ENCODE assay signal across 8 cellular contexts in genomic region chr19:49997709-49998108, GRCh38. TPM values are rescaled to one million over a fixed set of nuclear protein-coding genes. Genes with fewer than 3 reads are reported as not detected.
DNase-seq lines count a peak whose midpoint lies in the region; ATAC-seq and TF ChIP-seq lines count a peak whose summit lies in the region.

No MANE protein-coding gene starts in this region.

- peak; percentile 56 for ATAC-seq in effector memory CD8-positive, alpha-beta T cell (replicated peaks)
- ATAC-seq in upper lobe of right lung (peak; percentile 53), GM18498 (IDR thresholded peaks at IDR 0.05; ENCODE audit: unreplicated experiment) (no peak)

- peaks cover 93% of the 10 kb centered on the region for H3K36me3 ChIP-seq in upper lobe of right lung

- H3K36me3 Mint-ChIP-seq in effector memory CD8-positive, alpha-beta T cell (ENCODE audit: insufficient read depth), result peaks cover 61% of the 10 kb centered on the region

- no peak overlapping the region for H3K27ac ChIP-seq in upper lobe of right lung

- no peak overlapping the region for H3K4me3 Mint-ChIP-seq in effector memory CD8-positive, alpha-beta T cell

- intact Hi-C loops in upper lobe of right lung (cut with DNase I), result no loop called here

- no peak for TF ChIP-seq CTCF in upper lobe of right lung (IDR thresholded peaks at IDR 0.05)

- H3K27ac Mint-ChIP-seq in effector memory CD8-positive, alpha-beta T cell, result no peak overlapping the region

- H3K4me1 ChIP-seq in upper lobe of right lung, result no peaks in the 10 kb centered on the region

- H3K27me3 Mint-ChIP-seq in effector memory CD8-positive, alpha-beta T cell, result no peaks in the 10 kb centered on the region

- DNase-seq in AG20443 (ENCODE audit: low spot score), result peak; percentile 40
- DNase-seq in GDM1 (lab: John Stamatoyannopoulos, UW), result peak; percentile 23
- DNase-seq in NCI-H774 (lab: John Stamatoyannopoulos, UW), result peak; percentile 4
- DNase-seq in effector memory CD8-positive, alpha-beta T cell, result no peak
- DNase-seq in upper lobe of right lung, result no peak
- no peak for DNase-seq in NCI-H524 treated with DMSO at 0.1 percent for 48 hours (lab: John Stamatoyannopoulos, UW)
- no peak for DNase-seq in activated CD4-positive, alpha-beta T cell treated with anti-CD3 and anti-CD28 coated beads for 4 hours

- H3K4me1 Mint-ChIP-seq in effector memory CD8-positive, alpha-beta T cell (ENCODE audit: low read depth in 2 of 2), result peaks cover 5 to 8% of the 10 kb centered on the region in 2 donors

- H3K4me3 ChIP-seq in upper lobe of right lung, result no peak overlapping the region

- H3K27me3 ChIP-seq in upper lobe of right lung, result no peaks in the 10 kb centered on the region

- H3K9me3 ChIP-seq in upper lobe of right lung, result no peaks in the 10 kb centered on the region

- H3K9me3 Mint-ChIP-seq in effector memory CD8-positive, alpha-beta T cell, result no peaks in the 10 kb centered on the region

RNA-seq across cellular contexts. Expression of gene VRK3, which starts 27.5 kb away (rescaled TPM):
- total RNA-seq in upper lobe of right lung, result 39.5 TPM

RNA-seq across cellular contexts. Expression of gene ZNF473, which starts 28.1 kb away (rescaled TPM):
- 8.4 TPM for total RNA-seq in upper lobe of right lung

RNA-seq across cellular contexts. Expression of gene SIGLEC11, which starts 36.7 kb away (rescaled TPM):
- 2.5 TPM for total RNA-seq in upper lobe of right lung

Comparison
In these comparisons a context has a peak if more than half of its experiments do, and no peak if none do; other contexts are left out.
1. DNase-seq: peak in AG20443 (single experiment), GDM1 (single experiment) and NCI-H774 (single experiment); none in effector memory CD8-positive, alpha-beta T cell (0 of 3), upper lobe of right lung (single experiment), NCI-H524 treated with DMSO at 0.1 percent for 48 hours (single experiment) and activated CD4-positive, alpha-beta T cell treated with anti-CD3 and anti-CD28 coated beads for 4 hours (0 of 2).